8 cellular contexts compared by ENCODE assay signal in the genomic region with DNA sequence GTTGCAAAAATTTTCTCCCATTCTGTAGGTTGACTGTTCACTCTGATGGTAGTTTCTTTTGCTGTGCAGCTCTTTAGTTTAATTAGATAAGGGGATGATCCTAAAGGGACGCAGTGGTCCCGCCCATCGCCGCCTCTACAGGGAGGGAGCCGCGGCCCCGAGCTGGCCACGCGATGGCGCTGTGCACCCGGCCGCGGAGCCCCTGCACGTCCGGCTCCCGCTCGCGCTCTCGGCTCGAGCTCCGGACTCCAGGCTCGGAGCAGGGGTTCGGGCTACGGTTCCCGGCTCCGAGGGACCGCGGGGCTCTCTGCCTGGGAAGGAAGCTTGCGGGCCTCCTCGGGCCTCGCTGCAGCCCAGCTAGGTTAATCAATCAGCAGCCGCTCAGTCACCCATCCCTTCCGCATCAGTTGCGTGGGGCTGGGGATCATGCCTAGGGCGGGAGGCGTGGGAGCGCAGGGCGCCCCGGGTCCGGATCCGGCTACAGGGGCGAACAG.
A peak's percentile ranks its signal among the peaks of the same experiment; 100 is the strongest.
DNase-seq lines count a peak whose midpoint lies in the region; ATAC-seq lines count a peak whose summit lies in the region.

No MANE protein-coding gene starts in this region.

- no peaks in the 10 kb centered on the region for H3K79me2 ChIP-seq in Karpas-422 (ENCODE audit: low read length)

- peak overlapping the region; percentile 53 for H3K9ac ChIP-seq in Karpas-422 (ENCODE audit: low read length)

- no peak overlapping the region for H3K27ac ChIP-seq in CD4-positive, alpha-beta memory T cell (ENCODE audit: low read depth, low read length)
- H3K27ac ChIP-seq in Karpas-422 (ENCODE audit: low read length), result no peak overlapping the region
- H3K27ac ChIP-seq in esophagus (ENCODE audit: low read depth in 2 of 2, low read length in 1 of 2), result no peak overlapping the region

- no peaks in the 10 kb centered on the region for H3K36me3 Mint-ChIP-seq in CD4-positive, alpha-beta memory T cell
- peaks cover 0 to 2% of the 10 kb centered on the region in 2 donors for H3K36me3 Mint-ChIP-seq in stimulated activated naive B cell treated with anti-CD40 and anti-IgM and Interleukin-4, amounts not matched to agents 10 μg/mL and 1 μg/mL and 100 μg/mL, for 72 hours

- H3K27me3 ChIP-seq in CD4-positive, alpha-beta memory T cell (ENCODE audit: insufficient read depth, low read length), result peaks cover 17% of the 10 kb centered on the region
- no peaks in the 10 kb centered on the region for H3K27me3 ChIP-seq in Karpas-422 (ENCODE audit: low read length)
- no peaks in the 10 kb centered on the region for H3K27me3 ChIP-seq in esophagus (ENCODE audit: control insufficient read depth in 1 of 2, insufficient read depth in 2 of 2, low read length in 2 of 2)

- H3K9me2 ChIP-seq in Karpas-422 (replicated peaks; ENCODE audit: insufficient read depth, low read length), result no peaks in the 10 kb centered on the region

- peaks cover 0 to 10% (median 3%) of the 10 kb centered on the region in 4 donors for H3K4me1 Mint-ChIP-seq in CD4-positive, alpha-beta memory T cell
- peaks cover 0 to 12% of the 10 kb centered on the region in 2 donors for H3K4me1 Mint-ChIP-seq in stimulated activated naive B cell treated with anti-CD40 and anti-IgM and Interleukin-4, amounts not matched to agents 10 μg/mL and 1 μg/mL and 100 μg/mL, for 72 hours

- H3K9me3 ChIP-seq in CD4-positive, alpha-beta memory T cell (ENCODE audit: control insufficient read depth in 1 of 2, low read length in 2 of 2), result no peaks in the 10 kb centered on the region
- H3K9me3 ChIP-seq in Karpas-422 (ENCODE audit: low read length), result no peaks in the 10 kb centered on the region
- H3K9me3 ChIP-seq in esophagus (ENCODE audit: control insufficient read depth in 2 of 2, insufficient read depth in 1 of 2, low read depth in 1 of 2, low read length in 1 of 2), result peaks cover 2 to 9% of the 10 kb centered on the region in 2 donors

- WGBS in esophagus, 2 donors, result 11 to 32% methylated on average over 39 to 42 of the region's 42 CpGs

- peak overlapping the region; percentile 30 to 52 for H3K4me3 ChIP-seq in CD4-positive, alpha-beta memory T cell (ENCODE audit: low read length in 2 of 2)
- H3K4me3 ChIP-seq in Karpas-422 (ENCODE audit: low read length), result peak overlapping the region; percentile 50; the same call in 1 of the 2 replicates
- H3K4me3 ChIP-seq in esophagus (ENCODE audit: low read depth in 1 of 2, low read length in 2 of 2), result peak overlapping the region; percentile 10 to 11

- no peaks in the 10 kb centered on the region for H3K36me3 ChIP-seq in CD4-positive, alpha-beta memory T cell (ENCODE audit: insufficient read depth, low read length)
- H3K36me3 ChIP-seq in Karpas-422 (ENCODE audit: insufficient read depth, low read length) (no peaks in the 10 kb centered on the region), esophagus (ENCODE audit: control insufficient read depth in 2 of 2, insufficient read depth in 2 of 2, low read length in 1 of 2) (no peaks in the 10 kb centered on the region)

- peaks cover 13% of the 10 kb centered on the region for H3K4me1 ChIP-seq in CD4-positive, alpha-beta memory T cell (ENCODE audit: insufficient read depth, low read length)
- peaks cover 4% of the 10 kb centered on the region; the same call in 1 of the 2 replicates for H3K4me1 ChIP-seq in Karpas-422 (ENCODE audit: low read length)
- peaks cover 3% of the 10 kb centered on the region in 2 donors for H3K4me1 ChIP-seq in esophagus (ENCODE audit: control insufficient read depth in 2 of 2, insufficient read depth in 2 of 2, low read length in 1 of 2)

- peak; percentile 96 for ATAC-seq in GM21529 (IDR thresholded peaks at IDR 0.05; ENCODE audit: unreplicated experiment)
- ATAC-seq in stimulated activated naive B cell treated with anti-CD40 and anti-IgM and Interleukin-4, amounts not matched to agents 10 μg/mL and 1 μg/mL and 100 μg/mL, for 72 hours (replicated peaks), result peak; percentile 96 to 98

- POLR2A ChIA-PET in CD4-positive, alpha-beta memory T cell (lab: Charles Lee; ENCODE audit: partially characterized antibody), result no interaction called here

- H2AFZ ChIP-seq in Karpas-422 (ENCODE audit: low read length), result peak overlapping the region; percentile 91; the same call in 1 of the 2 replicates

- H3K4me3 Mint-ChIP-seq in CD4-positive, alpha-beta memory T cell, result peak overlapping the region in 7 of 8 donors; percentile 21 to 73 (median 59)
- peak overlapping the region; percentile 64 to 69 for H3K4me3 Mint-ChIP-seq in stimulated activated naive B cell treated with anti-CD40 and anti-IgM and Interleukin-4, amounts not matched to agents 10 μg/mL and 1 μg/mL and 100 μg/mL, for 72 hours

- no peak overlapping the region for H3K27ac Mint-ChIP-seq in CD4-positive, alpha-beta memory T cell
- H3K27ac Mint-ChIP-seq in stimulated activated naive B cell treated with anti-CD40 and anti-IgM and Interleukin-4, amounts not matched to agents 10 μg/mL and 1 μg/mL and 100 μg/mL, for 72 hours, result no peak overlapping the region

- peaks cover 0 to 13% (median 6%) of the 10 kb centered on the region in 8 donors for H3K9me3 Mint-ChIP-seq in CD4-positive, alpha-beta memory T cell
- peaks cover 3 to 4% of the 10 kb centered on the region in 2 donors for H3K9me3 Mint-ChIP-seq in stimulated activated naive B cell treated with anti-CD40 and anti-IgM and Interleukin-4, amounts not matched to agents 10 μg/mL and 1 μg/mL and 100 μg/mL, for 72 hours

- peak overlapping the region; percentile 65 for H3K4me2 ChIP-seq in Karpas-422 (ENCODE audit: low read depth, low read length, poor library complexity, severe bottlenecking)

- intact Hi-C loops in CD4-positive, alpha-beta memory T cell (cut with micrococcal nuclease), result loop anchor here (1.0 kb wide), 1 partner anchor 951 kb away; no protein-coding TSS in a partner anchor

- peaks cover 24 to 31% of the 10 kb centered on the region in 2 donors for H3K27me3 Mint-ChIP-seq in CD4-positive, alpha-beta memory T cell
- peaks cover 51 to 57% of the 10 kb centered on the region in 2 donors for H3K27me3 Mint-ChIP-seq in stimulated activated naive B cell treated with anti-CD40 and anti-IgM and Interleukin-4, amounts not matched to agents 10 μg/mL and 1 μg/mL and 100 μg/mL, for 72 hours

- peak in 4 of 5 donors; percentile 41 to 49 (median 46) for DNase-seq in CD4-positive, alpha-beta memory T cell
- DNase-seq in Karpas-422, result peak; percentile 89
- DNase-seq in activated T-cell treated with anti-CD3 and anti-CD28 coated beads for 24 hours (ENCODE audit: low read depth), result peak; percentile 53
- peak; percentile 72 for DNase-seq in myocyte (ENCODE audit: low read depth)
- DNase-seq in stimulated activated naive B cell treated with anti-CD40 and anti-IgM and Interleukin-4, amounts not matched to agents 10 μg/mL and 1 μg/mL and 100 μg/mL, for 72 hours, result peak; percentile 53
- DNase-seq in cerebellar cortex (ENCODE audit: low spot score), result no peak

- H4K20me1 ChIP-seq in Karpas-422 (ENCODE audit: insufficient read depth, low read depth, low read length), result no peaks in the 10 kb centered on the region

- CTCF ChIA-PET in CD4-positive, alpha-beta memory T cell (lab: Charles Lee; ENCODE audit: partially characterized antibody), result interaction anchor here (1.1 to 2.1 kb wide), 9 partner anchors 10 to 951 kb away, joined by 3 to 14 read pairs (median 7); no protein-coding TSS in a partner anchor
